1 cellular context compared by ENCODE assay signal in the genomic region with DNA sequence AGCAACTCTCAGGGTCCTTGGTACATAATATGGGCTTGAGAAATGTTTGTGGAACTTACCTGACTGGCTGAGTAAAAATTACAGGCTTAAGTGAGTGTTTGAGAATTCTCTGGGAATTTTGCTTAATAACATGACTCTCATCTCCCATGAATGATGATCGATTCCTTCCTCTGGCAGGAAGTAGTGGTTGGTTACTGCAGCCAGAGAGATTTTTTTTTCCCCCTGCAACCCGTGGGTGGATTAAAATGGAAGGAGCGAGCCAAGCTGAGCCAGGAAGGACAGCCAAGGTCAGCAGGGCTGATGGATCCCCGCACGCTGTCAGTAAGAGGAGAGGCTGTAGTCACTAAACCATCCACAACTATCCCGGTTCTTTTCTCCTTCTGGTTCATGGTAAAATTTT.
TF ChIP-seq lines count a peak whose summit lies in the region.

No MANE protein-coding gene starts in this region.

TF ChIP-seq in H1, 55 proteins besides CTCF, POLR2A, EP300 and RAD21:
- TF ChIP-seq ASH2L (IDR thresholded peaks at IDR 0.05; ENCODE audit: low read length), result no peak
- TF ChIP-seq JUN (IDR thresholded peaks at IDR 0.05; ENCODE audit: low read depth, low read length), result no peak
- TF ChIP-seq EZH2 (IDR thresholded peaks at IDR 0.05; ENCODE audit: low read depth, low read length, severe bottlenecking), result no peak
- no peak for TF ChIP-seq POU5F1 (IDR thresholded peaks at IDR 0.05; ENCODE audit: low read depth, low read length)
- no peak for TF ChIP-seq NANOG (IDR thresholded peaks at IDR 0.05; ENCODE audit: insufficient read depth, low read depth, low read length, poor library complexity, severe bottlenecking)
- TF ChIP-seq RNF2 (IDR thresholded peaks at IDR 0.05; ENCODE audit: borderline replicate concordance, low read depth, low read length, missing control alignments, poor library complexity, severe bottlenecking), result no peak
- TF ChIP-seq RBBP5 (IDR thresholded peaks at IDR 0.05; ENCODE audit: borderline replicate concordance, low read depth, low read length), result no peak
- no peak for TF ChIP-seq EGR1 (IDR thresholded peaks at IDR 0.05; ENCODE audit: borderline replicate concordance, low read depth, low read length)
- no peak for TF ChIP-seq CBX5 (IDR thresholded peaks at IDR 0.05; ENCODE audit: low read depth, low read length)
- no peak for TF ChIP-seq RFX5 (IDR thresholded peaks at IDR 0.05; ENCODE audit: borderline replicate concordance, low read depth, low read length)
- TF ChIP-seq HDAC6 (IDR thresholded peaks at IDR 0.05; ENCODE audit: low read depth, low read length), result no peak
- TF ChIP-seq ZNF274 (IDR thresholded peaks at IDR 0.05; ENCODE audit: borderline replicate concordance, extremely low read depth, low read length), result no peak
